Comparison of ENCODE assay signal across 1 cellular context in the genomic region with DNA sequence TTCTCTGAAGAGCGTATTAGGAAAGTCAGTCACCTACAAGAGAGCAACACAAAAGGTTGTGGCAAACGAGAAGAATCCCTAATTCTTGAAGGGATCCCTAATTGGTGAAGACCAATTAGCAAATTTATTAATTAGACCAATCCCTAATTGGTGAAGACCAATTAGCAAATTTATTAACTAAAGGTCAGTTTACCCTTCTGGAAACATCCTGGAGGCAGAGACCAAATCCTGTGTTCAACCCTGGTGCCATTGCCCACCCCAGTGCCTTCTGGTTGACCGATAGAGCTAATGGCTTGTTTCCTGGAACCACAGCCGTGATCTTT.
TF ChIP-seq lines count a peak whose summit lies in the region.

No MANE protein-coding gene starts in this region.

TF ChIP-seq in IMR-90, 13 proteins besides CTCF, POLR2A, EP300 and RAD21 (continued from another document):
- TF ChIP-seq USF2 (IDR thresholded peaks at IDR 0.05; ENCODE audit: low read depth, low read length), result no peak
- no peak for TF ChIP-seq MAZ (IDR thresholded peaks at IDR 0.05; ENCODE audit: borderline replicate concordance, low read depth, low read length)
- no peak for TF ChIP-seq BHLHE40 (IDR thresholded peaks at IDR 0.05; ENCODE audit: low read depth, low read length)
- TF ChIP-seq CEBPB (IDR thresholded peaks at IDR 0.05; ENCODE audit: low read depth, low read length), result no peak
- TF ChIP-seq SMC3 (IDR thresholded peaks at IDR 0.05; ENCODE audit: low read depth, low read length), result no peak
- no peak for TF ChIP-seq RFX5 (IDR thresholded peaks at IDR 0.05; ENCODE audit: low read depth, low read length)
- TF ChIP-seq, protein P1, sequence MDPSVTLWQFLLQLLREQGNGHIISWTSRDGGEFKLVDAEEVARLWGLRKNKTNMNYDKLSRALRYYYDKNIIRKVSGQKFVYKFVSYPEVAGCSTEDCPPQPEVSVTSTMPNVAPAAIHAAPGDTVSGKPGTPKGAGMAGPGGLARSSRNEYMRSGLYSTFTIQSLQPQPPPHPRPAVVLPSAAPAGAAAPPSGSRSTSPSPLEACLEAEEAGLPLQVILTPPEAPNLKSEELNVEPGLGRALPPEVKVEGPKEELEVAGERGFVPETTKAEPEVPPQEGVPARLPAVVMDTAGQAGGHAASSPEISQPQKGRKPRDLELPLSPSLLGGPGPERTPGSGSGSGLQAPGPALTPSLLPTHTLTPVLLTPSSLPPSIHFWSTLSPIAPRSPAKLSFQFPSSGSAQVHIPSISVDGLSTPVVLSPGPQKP (IDR thresholded peaks at IDR 0.05; ENCODE audit: borderline replicate concordance, low read depth, low read length), result no peak
- TF ChIP-seq MXI1 (IDR thresholded peaks at IDR 0.05; ENCODE audit: borderline replicate concordance, low read depth, low read length), result no peak
- no peak for TF ChIP-seq CHD1 (IDR thresholded peaks at IDR 0.05; ENCODE audit: low read depth, low read length)
